1 cellular context compared by ENCODE assay signal in the genomic region with DNA sequence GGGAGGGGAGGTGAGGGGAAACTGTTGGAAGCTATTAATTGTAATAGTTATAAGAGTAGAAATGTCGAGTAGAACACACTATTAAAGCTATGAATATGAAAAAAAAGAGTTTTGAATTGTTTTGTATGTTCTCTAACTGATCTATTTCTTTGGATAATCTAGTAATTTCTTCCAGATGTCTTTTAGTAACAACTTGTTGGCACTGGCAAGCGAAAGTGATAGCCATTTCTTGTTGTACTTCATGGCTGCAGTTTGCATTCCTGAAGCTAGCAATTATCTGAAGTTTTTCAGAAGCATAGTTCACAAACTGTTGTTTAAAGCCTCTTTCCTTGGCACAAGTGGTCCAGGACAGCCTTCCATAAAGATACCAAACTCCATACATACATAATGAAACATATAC.
TF ChIP-seq lines count a peak whose summit lies in the region.

No MANE protein-coding gene starts in this region.

TF ChIP-seq in HepG2, 621 proteins besides CTCF, POLR2A, EP300 and RAD21 (continued from another document):
- TF ChIP-seq, protein P1, sequence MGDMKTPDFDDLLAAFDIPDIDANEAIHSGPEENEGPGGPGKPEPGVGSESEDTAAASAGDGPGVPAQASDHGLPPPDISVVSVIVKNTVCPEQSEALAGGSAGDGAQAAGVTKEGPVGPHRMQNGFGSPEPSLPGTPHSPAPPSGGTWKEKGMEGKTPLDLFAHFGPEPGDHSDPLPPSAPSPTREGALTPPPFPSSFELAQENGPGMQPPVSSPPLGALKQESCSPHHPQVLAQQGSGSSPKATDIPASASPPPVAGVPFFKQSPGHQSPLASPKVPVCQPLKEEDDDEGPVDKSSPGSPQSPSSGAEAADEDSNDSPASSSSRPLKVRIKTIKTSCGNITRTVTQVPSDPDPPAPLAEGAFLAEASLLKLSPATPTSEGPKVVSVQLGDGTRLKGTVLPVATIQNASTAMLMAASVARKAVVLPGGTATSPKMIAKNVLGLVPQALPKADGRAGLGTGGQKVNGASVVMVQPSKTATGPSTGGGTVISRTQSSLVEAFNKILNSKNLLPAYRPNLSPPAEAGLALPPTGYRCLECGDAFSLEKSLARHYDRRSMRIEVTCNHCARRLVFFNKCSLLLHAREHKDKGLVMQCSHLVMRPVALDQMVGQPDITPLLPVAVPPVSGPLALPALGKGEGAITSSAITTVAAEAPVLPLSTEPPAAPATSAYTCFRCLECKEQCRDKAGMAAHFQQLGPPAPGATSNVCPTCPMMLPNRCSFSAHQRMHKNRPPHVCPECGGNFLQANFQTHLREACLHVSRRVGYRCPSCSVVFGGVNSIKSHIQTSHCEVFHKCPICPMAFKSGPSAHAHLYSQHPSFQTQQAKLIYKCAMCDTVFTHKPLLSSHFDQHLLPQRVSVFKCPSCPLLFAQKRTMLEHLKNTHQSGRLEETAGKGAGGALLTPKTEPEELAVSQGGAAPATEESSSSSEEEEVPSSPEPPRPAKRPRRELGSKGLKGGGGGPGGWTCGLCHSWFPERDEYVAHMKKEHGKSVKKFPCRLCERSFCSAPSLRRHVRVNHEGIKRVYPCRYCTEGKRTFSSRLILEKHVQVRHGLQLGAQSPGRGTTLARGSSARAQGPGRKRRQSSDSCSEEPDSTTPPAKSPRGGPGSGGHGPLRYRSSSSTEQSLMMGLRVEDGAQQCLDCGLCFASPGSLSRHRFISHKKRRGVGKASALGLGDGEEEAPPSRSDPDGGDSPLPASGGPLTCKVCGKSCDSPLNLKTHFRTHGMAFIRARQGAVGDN (CRISPR knock-in tag; IDR thresholded peaks at IDR 0.05) = no peak
- TF ChIP-seq, protein P2, sequence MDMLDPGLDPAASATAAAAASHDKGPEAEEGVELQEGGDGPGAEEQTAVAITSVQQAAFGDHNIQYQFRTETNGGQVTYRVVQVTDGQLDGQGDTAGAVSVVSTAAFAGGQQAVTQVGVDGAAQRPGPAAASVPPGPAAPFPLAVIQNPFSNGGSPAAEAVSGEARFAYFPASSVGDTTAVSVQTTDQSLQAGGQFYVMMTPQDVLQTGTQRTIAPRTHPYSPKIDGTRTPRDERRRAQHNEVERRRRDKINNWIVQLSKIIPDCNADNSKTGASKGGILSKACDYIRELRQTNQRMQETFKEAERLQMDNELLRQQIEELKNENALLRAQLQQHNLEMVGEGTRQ (IDR thresholded peaks at IDR 0.05; ENCODE audit: low read depth, low read length) = no peak
- TF ChIP-seq, protein P2 (CRISPR knock-in tag; IDR thresholded peaks at IDR 0.05; ENCODE audit: borderline replicate concordance) = no peak
